ENCODE assay signal across 9 cellular contexts in genomic region chr10:14991036-14991749, GRCh38. TPM values are rescaled to one million over a fixed set of nuclear protein-coding genes. Genes with fewer than 3 reads are reported as not detected.
DNase-seq lines count a peak whose midpoint lies in the region; TF ChIP-seq lines count a peak whose summit lies in the region.
"Not testable (repeated sequence)": the region's sequence is repeated elsewhere in the genome, so short reads cannot be mapped to it uniquely, and the experiment has no call there.
"Had no signal": no experiment of that assay in that cellular context is flagged by ENCODE, and none has a peak within 500 bp of the region (broad histone marks: within the 10 kb centered on the region; RNA-seq: fewer than 3 reads in every experiment).

No MANE protein-coding gene starts in this region.

- H3K27me3 ChIP-seq in MG63, thyroid gland: not testable (repeated sequence)

- H3K4me3 ChIP-seq in MG63; thyroid gland (replicated peaks in 1 of 3): not testable (repeated sequence)

- TF ChIP-seq POLR2A in thyroid gland (IDR thresholded peaks at IDR 0.05), result not testable (repeated sequence)

- DNase-seq in ELF-1 (ENCODE audit: low read depth, low spot score) (peak; percentile 79), MG63 (peak; percentile 53), T1000 (lab: John Stamatoyannopoulos, UW) (peak; percentile 99), activated T-helper 1 cell treated with Interleukin-2 at 50 U/mL for 16 hours (ENCODE audit: low read depth) (peak; percentile 3), left kidney (ENCODE audit: low read depth, low spot score) (peak; percentile 27), thyroid gland (peak; percentile 68 to 70)
- DNase-seq in effector CD4-positive, alpha-beta T cell, result peak; percentile 14
- DNase-seq in stimulated activated CD4-positive, alpha-beta T cell treated with anti-CD3 and anti-CD28 coated beads, Interleukin-15, amount 100 ng/mL, for 48 hours (ENCODE audit: low read depth in 2 of 2), result peak; percentile 40 to 53

- 33 to 49% methylated on average over 16 to 18 of the region's 19 CpGs for WGBS in thyroid gland, 2 donors

- H3K27ac ChIP-seq in thyroid gland, result not testable (repeated sequence)

- H3K36me3 ChIP-seq in MG63, thyroid gland: not testable (repeated sequence)

- peak in 4 of 6 experiments; percentile 16 to 40 (median 32) for TF ChIP-seq CTCF in thyroid gland (IDR thresholded peaks at IDR 0.05)

- H3K4me1 ChIP-seq in thyroid gland, result not testable (repeated sequence)

- H3K9me3 ChIP-seq in MG63, thyroid gland: not testable (repeated sequence)

- intact Hi-C loops in thyroid gland (cut with DNase I), result not testable (repeated sequence)

RNA-seq across cellular contexts. Expression of gene MEIG1, which starts 32.0 kb away (rescaled TPM):
- total RNA-seq in MG63 (2014; rRNA removed; shearing (Covaris generic); ENCODE audit: low replicate concordance), result not detected in 2 replicates
- total RNA-seq in thyroid gland, result not detected
- total RNA-seq: left ventricle myocardium superior had no signal

RNA-seq across cellular contexts. Expression of gene DCLRE1C, which starts 37.3 kb away (rescaled TPM):
- 5.8 and 8.5 TPM in 2 replicates for total RNA-seq in MG63 (2014; rRNA removed; shearing (Covaris generic); ENCODE audit: low replicate concordance)
- total RNA-seq in thyroid gland, result 10 to 100 TPM; 14.9 to 19.2 (median 17.2) TPM

RNA-seq across cellular contexts. Expression of gene OLAH, which starts 52.5 kb away (rescaled TPM):
- total RNA-seq in MG63 (2014; rRNA removed; shearing (Covaris generic); ENCODE audit: low replicate concordance), result 0.23 TPM in 1 of 2 replicates, not detected in the other
- 1 to 10 TPM in 1 of 4 donors, not detected in 3; 4.8 TPM for total RNA-seq in thyroid gland
- total RNA-seq: left ventricle myocardium superior had no signal

Comparison
In these comparisons a context has a peak if more than half of its experiments do, and no peak if none do; other contexts are left out.
1. DNase-seq: peak in every context shown above with its lines; median percentile 99 in T1000; 79 in ELF-1; 69 in thyroid gland; 53 in MG63; 46 in stimulated activated CD4-positive, alpha-beta T cell treated with anti-CD3 and anti-CD28 coated beads, Interleukin-15, amount 100 ng/mL, for 48 hours; 27 in left kidney; 14 in effector CD4-positive, alpha-beta T cell; 3 in activated T-helper 1 cell treated with Interleukin-2 at 50 U/mL for 16 hours.